ENCODE assay signal across 5 cellular contexts in genomic region chr22:36649513-36649912, GRCh38. TPM values are rescaled to one million over a fixed set of nuclear protein-coding genes. Genes with fewer than 3 reads are reported as not detected.
"Had no signal": no experiment of that assay in that cellular context is flagged by ENCODE, and none has a peak within 500 bp of the region (broad histone marks: within the 10 kb centered on the region; RNA-seq: fewer than 3 reads in every experiment).

No MANE protein-coding gene starts in this region.

RNA-seq across cellular contexts. Expression of gene CACNG2, which starts 54.0 kb away (rescaled TPM):
- total RNA-seq: M059J, PC-3, Peyer's patch, Right ventricle myocardium inferior, RPMI7951 had no signal
